ENCODE assay signal across 12 cellular contexts in the genomic region with DNA sequence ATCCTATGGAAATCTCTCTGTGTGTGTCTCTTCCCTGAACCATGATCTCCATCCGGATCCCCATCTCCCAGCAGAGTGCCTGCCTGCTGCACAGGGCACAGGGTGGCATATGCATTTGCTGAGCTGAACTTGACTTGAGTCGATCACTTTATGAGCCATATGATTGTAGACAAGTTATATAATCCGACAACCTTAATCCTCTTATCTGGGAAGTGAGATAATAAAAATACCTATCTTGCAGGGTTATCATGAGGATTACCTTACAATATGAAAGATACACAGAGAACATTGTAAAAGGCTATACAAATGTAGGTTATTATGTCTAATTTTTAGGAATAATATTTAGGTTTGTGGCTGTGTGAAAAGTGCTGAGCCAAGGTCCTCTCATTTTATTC.
DNase-seq lines count a peak whose midpoint lies in the region; ATAC-seq and TF ChIP-seq lines count a peak whose summit lies in the region.
"Had no signal": no experiment of that assay in that cellular context is flagged by ENCODE, and none has a peak within 500 bp of the region (broad histone marks: within the 10 kb centered on the region; RNA-seq: fewer than 3 reads in every experiment).

No MANE protein-coding gene starts in this region.

- no peak overlapping the region for H3K14ac ChIP-seq in neuronal stem cell (ENCODE audit: low read length)

- no peak overlapping the region for H3K4me3 ChIP-seq in BLaER1 treated with 17β-estradiol and CSF1 and Interleukin-3, amounts not matched to agents 10 nM and 100 nM
- H3K4me3 ChIP-seq in Loucy (ENCODE audit: low read length, poor library complexity, severe bottlenecking) = peak overlapping the region; percentile 65
- H3K4me3 ChIP-seq in neuronal stem cell (ENCODE audit: low read length in 2 of 2) = no peak overlapping the region
- H3K4me3 ChIP-seq in heart right ventricle = no peak overlapping the region
- H3K4me3 ChIP-seq: left lung had no signal

- H3K4me1 ChIP-seq in BLaER1 treated with 17β-estradiol and CSF1 and Interleukin-3, amounts not matched to agents 10 nM and 100 nM = peaks cover 47 to 81% (median 78%) of the 10 kb centered on the region in 10 experiments
- H3K4me1 ChIP-seq in Loucy (ENCODE audit: insufficient read depth, low read length, poor library complexity, severe bottlenecking) (peaks cover 20% of the 10 kb centered on the region), neuronal stem cell (ENCODE audit: control insufficient read depth in 2 of 2, insufficient read depth in 1 of 2, low read depth in 1 of 2, low read length in 2 of 2) (peaks cover 9 to 27% of the 10 kb centered on the region in 2 donors), heart right ventricle (peaks cover 0 to 14% (median 10%) of the 10 kb centered on the region in 9 donors)

- no peaks in the 10 kb centered on the region for H3K9me2 ChIP-seq in Loucy (replicated peaks; ENCODE audit: low read depth, low read length)

- intact Hi-C loops in heart right ventricle (cut with DNase I) = loop anchor here in 9 of 10 donors (1.0 to 5.0 kb wide), 7 partner anchors 33 to 173 kb away; no protein-coding TSS in a partner anchor
- intact Hi-C loops in activated CD8-positive, alpha-beta T cell treated with anti-CD3 and anti-CD28 coated beads for 36 hours (cut with micrococcal nuclease) = loop anchor here (1.0 to 5.0 kb wide), 2 partner anchors 39 to 173 kb away; no protein-coding TSS in a partner anchor

- no peak overlapping the region for H4K8ac ChIP-seq in neuronal stem cell (ENCODE audit: low read depth, low read length)

- H3K9me3 ChIP-seq in BLaER1 treated with 17β-estradiol and CSF1 and Interleukin-3, amounts not matched to agents 10 nM and 100 nM (replicated peaks in 1 of 11) = no peaks in the 10 kb centered on the region
- H3K9me3 ChIP-seq in Loucy (ENCODE audit: insufficient read depth, low read depth, low read length) = no peaks in the 10 kb centered on the region
- H3K9me3 ChIP-seq in neuronal stem cell (replicated peaks in 1 of 2; ENCODE audit: control insufficient read depth in 2 of 2, insufficient read depth in 1 of 2, low read depth in 1 of 2, low read length in 2 of 2) = peaks cover 0 to 1% of the 10 kb centered on the region in 2 donors
- H3K9me3 ChIP-seq in heart right ventricle = no peaks in the 10 kb centered on the region
- H3K9me3 ChIP-seq: left lung, SJCRH30 had no signal

- H3K23ac ChIP-seq in neuronal stem cell (ENCODE audit: low read depth, low read length, poor library complexity) = no peak overlapping the region

- H3K9ac ChIP-seq in BLaER1 treated with 17β-estradiol and CSF1 and Interleukin-3, amounts not matched to agents 10 nM and 100 nM = peak overlapping the region in 8 of 11 experiments; percentile 38 to 78 (median 74); a peak in 12 of 22 replicates
- H3K9ac ChIP-seq in Loucy (ENCODE audit: low read depth, low read length, poor library complexity, severe bottlenecking) = peak overlapping the region; percentile 64
- H3K9ac ChIP-seq in neuronal stem cell (ENCODE audit: low read depth, low read length, poor library complexity) = no peak overlapping the region

- H3F3A ChIP-seq in Loucy (ENCODE audit: low read depth) = no peaks in the 10 kb centered on the region

- H2BK15ac ChIP-seq in neuronal stem cell (ENCODE audit: low read length) = no peak overlapping the region

- peak overlapping the region; percentile 83; the same call in 1 of the 2 replicates for H2AFZ ChIP-seq in Loucy (ENCODE audit: low read length)
- peak overlapping the region; percentile 100 for H2AFZ ChIP-seq in neuronal stem cell (ENCODE audit: low read length)

- H3K27ac Mint-ChIP-seq in chondrocyte (ENCODE audit: unreplicated experiment) = no peak overlapping the region
- no peak overlapping the region for H3K27ac Mint-ChIP-seq in activated CD8-positive, alpha-beta T cell treated with anti-CD3 and anti-CD28 coated beads for 36 hours

- peak overlapping the region in 9 of 11 experiments; percentile 73 to 86 (median 81); a peak in 18 of 22 replicates for H3K27ac ChIP-seq in BLaER1 treated with 17β-estradiol and CSF1 and Interleukin-3, amounts not matched to agents 10 nM and 100 nM
- H3K27ac ChIP-seq in neuronal stem cell (replicated peaks; ENCODE audit: low read length) = no peak overlapping the region
- H3K27ac ChIP-seq in heart right ventricle = peak overlapping the region in 2 of 10 donors; percentile 31 to 59

- H3K4ac ChIP-seq in neuronal stem cell (ENCODE audit: low read length) = no peak overlapping the region

- no peak overlapping the region for H3K4me3 Mint-ChIP-seq in chondrocyte (ENCODE audit: unreplicated experiment)
- H3K4me3 Mint-ChIP-seq in activated CD8-positive, alpha-beta T cell treated with anti-CD3 and anti-CD28 coated beads for 36 hours = no peak overlapping the region

- no CpG with 5 or more reads among the region's 3 CpGs for WGBS in neuronal stem cell (ENCODE audit: extremely low coverage in 2 of 2, insufficient read length in 2 of 2, insufficient replicate concordance in 1 of 2), 2 donors
- 91 to 97% methylated on average over 3 of the region's 3 CpGs for WGBS in heart right ventricle, 2 donors

- ATAC-seq in heart right ventricle (no peak), GM21367 (IDR thresholded peaks at IDR 0.05; ENCODE audit: unreplicated experiment) (no peak)
- no peak for ATAC-seq in activated CD8-positive, alpha-beta T cell treated with anti-CD3 and anti-CD28 coated beads for 36 hours

- peaks cover 8% of the 10 kb centered on the region for H3K4me1 Mint-ChIP-seq in chondrocyte (ENCODE audit: low read depth)
- peaks cover 18% of the 10 kb centered on the region for H3K4me1 Mint-ChIP-seq in activated CD8-positive, alpha-beta T cell treated with anti-CD3 and anti-CD28 coated beads for 36 hours (ENCODE audit: low read depth)

- H2BK5ac ChIP-seq in neuronal stem cell (ENCODE audit: low read length) = no peak overlapping the region

- H4K91ac ChIP-seq in neuronal stem cell (ENCODE audit: low read depth, low read length, poor library complexity) = no peak overlapping the region

- H2BK120ac ChIP-seq in neuronal stem cell (ENCODE audit: low read depth, low read length) = no peak overlapping the region

- no peak overlapping the region for H3K18ac ChIP-seq in neuronal stem cell (ENCODE audit: low read length)

- no peaks in the 10 kb centered on the region for H3K36me3 ChIP-seq in BLaER1 treated with 17β-estradiol and CSF1 and Interleukin-3, amounts not matched to agents 10 nM and 100 nM
- H3K36me3 ChIP-seq in Loucy (ENCODE audit: insufficient read depth, low read length) = no peaks in the 10 kb centered on the region
- H3K36me3 ChIP-seq in neuronal stem cell (replicated peaks in 1 of 2; ENCODE audit: control insufficient read depth in 2 of 2, insufficient read depth in 2 of 2, low read length in 2 of 2) = no peaks in the 10 kb centered on the region
- H3K36me3 ChIP-seq in heart right ventricle = no peaks in the 10 kb centered on the region
- H3K36me3 ChIP-seq: left lung, SJCRH30 had no signal

- POLR2A ChIA-PET in activated CD8-positive, alpha-beta T cell treated with anti-CD3 and anti-CD28 coated beads for 36 hours (lab: Charles Lee) = interaction anchor here (0.6 to 1.5 kb wide), 9 partner anchors 10 to 469 kb away, joined by 3 to 8 read pairs (median 3); no protein-coding TSS in a partner anchor

- no peak for TF ChIP-seq CTCF in Loucy (conservative IDR thresholded peaks at IDR 0.05; ENCODE audit: low read length)
- no peak for TF ChIP-seq CTCF in chondrocyte (IDR thresholded peaks at IDR 0.05)
- TF ChIP-seq CTCF in heart right ventricle (IDR thresholded peaks at IDR 0.05) = no peak
- no peak for TF ChIP-seq CTCF in activated CD8-positive, alpha-beta T cell treated with anti-CD3 and anti-CD28 coated beads for 36 hours (IDR thresholded peaks at IDR 0.05)

- H3K36me3 Mint-ChIP-seq in chondrocyte (ENCODE audit: low read depth) = no peaks in the 10 kb centered on the region
- no peaks in the 10 kb centered on the region for H3K36me3 Mint-ChIP-seq in activated CD8-positive, alpha-beta T cell treated with anti-CD3 and anti-CD28 coated beads for 36 hours (ENCODE audit: low read depth)
- H3K36me3 Mint-ChIP-seq: activated naive CD8-positive, alpha-beta T cell treated with anti-CD3 and anti-CD28 coated beads, Interleukin-2, amount 10 ng/mL, durations not matched to agents 7 days and 5 days had no signal

- H2AK5ac ChIP-seq in neuronal stem cell (ENCODE audit: low read depth, low read length) = no peak overlapping the region

- peaks cover 2% of the 10 kb centered on the region for H3K27me3 Mint-ChIP-seq in chondrocyte (ENCODE audit: low read depth)
- H3K27me3 Mint-ChIP-seq in activated CD8-positive, alpha-beta T cell treated with anti-CD3 and anti-CD28 coated beads for 36 hours = peaks cover 1% of the 10 kb centered on the region
- H3K27me3 Mint-ChIP-seq: activated naive CD8-positive, alpha-beta T cell treated with anti-CD3 and anti-CD28 coated beads, Interleukin-2, amount 10 ng/mL, durations not matched to agents 7 days and 5 days; central memory CD8-positive, alpha-beta T cell had no signal

- DNase-seq in chondrocyte (ENCODE audit: low spot score) (peak; percentile 38), neuronal stem cell (ENCODE audit: low spot score) (no peak), SW480 (ENCODE audit: low spot score) (no peak), heart right ventricle (no peak)
- DNase-seq in activated CD8-positive, alpha-beta T cell treated with anti-CD3 and anti-CD28 coated beads for 36 hours = no peak

- H3K27me3 ChIP-seq in BLaER1 treated with 17β-estradiol and CSF1 and Interleukin-3, amounts not matched to agents 10 nM and 100 nM = no peaks in the 10 kb centered on the region
- no peaks in the 10 kb centered on the region for H3K27me3 ChIP-seq in Loucy (ENCODE audit: insufficient read depth, low read length, poor library complexity, severe bottlenecking)
- H3K27me3 ChIP-seq in neuronal stem cell (ENCODE audit: control insufficient read depth in 3 of 3, insufficient read depth in 3 of 3, low read depth in 1 of 3, low read length in 3 of 3) = peaks cover 0 to 6% (median 0%) of the 10 kb centered on the region in 3 experiments
- H3K27me3 ChIP-seq in heart right ventricle = no peaks in the 10 kb centered on the region
- H3K27me3 ChIP-seq: left lung, SJCRH30 had no signal

- H3K79me2 ChIP-seq in Loucy (ENCODE audit: insufficient read depth, low read length) = no peaks in the 10 kb centered on the region

- no peak overlapping the region for H2BK12ac ChIP-seq in neuronal stem cell (ENCODE audit: low read length)

- H3K4me2 ChIP-seq in BLaER1 treated with 17β-estradiol and CSF1 and Interleukin-3, amounts not matched to agents 10 nM and 100 nM = peak overlapping the region; percentile 74 to 98 (median 87); a peak in 21 of 22 replicates
- H3K4me2 ChIP-seq in Loucy (ENCODE audit: low read depth, low read length, poor library complexity, severe bottlenecking) = peak overlapping the region; percentile 74
- H3K4me2 ChIP-seq in neuronal stem cell (ENCODE audit: insufficient read depth, low read length, poor library complexity, severe bottlenecking) = no peak overlapping the region

- H3K79me1 ChIP-seq in neuronal stem cell (ENCODE audit: low read depth, low read length) = no peaks in the 10 kb centered on the region

- no peaks in the 10 kb centered on the region for H3K9me3 Mint-ChIP-seq in chondrocyte (ENCODE audit: low read depth)
- H3K9me3 Mint-ChIP-seq in activated CD8-positive, alpha-beta T cell treated with anti-CD3 and anti-CD28 coated beads for 36 hours = no peaks in the 10 kb centered on the region
- H3K9me3 Mint-ChIP-seq: activated naive CD8-positive, alpha-beta T cell treated with anti-CD3 and anti-CD28 coated beads, Interleukin-2, amount 10 ng/mL, durations not matched to agents 7 days and 5 days; central memory CD8-positive, alpha-beta T cell had no signal

- CTCF ChIA-PET in activated CD8-positive, alpha-beta T cell treated with anti-CD3 and anti-CD28 coated beads for 36 hours (lab: Charles Lee) = interaction anchor here (0.8 to 3.5 kb wide), 38 partner anchors 9 to 481 kb away, joined by 3 to 76 read pairs (median 6); a partner anchor contains a TSS

- no peaks in the 10 kb centered on the region for H4K20me1 ChIP-seq in BLaER1 treated with 17β-estradiol and CSF1 and Interleukin-3, amounts not matched to agents 10 nM and 100 nM
- H4K20me1 ChIP-seq in Loucy (ENCODE audit: insufficient read depth, low read length, poor library complexity, severe bottlenecking) = no peaks in the 10 kb centered on the region
